12 cellular contexts compared by ENCODE assay signal in the genomic region with DNA sequence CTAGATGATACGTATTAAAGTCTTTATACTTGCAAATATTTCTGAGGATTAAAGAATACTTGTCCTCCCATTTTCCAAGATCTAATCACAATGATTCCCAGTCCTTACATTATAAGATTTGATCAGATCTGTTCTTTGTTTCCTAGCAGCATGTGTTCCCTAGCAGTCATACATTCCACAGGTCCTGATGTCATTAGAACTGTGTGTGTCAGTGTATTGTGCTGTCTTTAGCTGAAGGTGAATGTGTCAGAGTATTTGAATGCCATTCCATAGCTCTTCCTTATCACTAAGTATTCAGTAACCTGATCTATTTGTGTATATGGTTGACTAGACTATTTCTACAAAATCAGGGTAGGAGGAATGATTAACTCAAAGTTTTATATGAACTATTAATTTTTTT. TPM values are rescaled to one million over a fixed set of nuclear protein-coding genes. Genes with fewer than 3 reads are reported as not detected.
DNase-seq lines count a peak whose midpoint lies in the region; ATAC-seq and TF ChIP-seq lines count a peak whose summit lies in the region.
"Had no signal": no experiment of that assay in that cellular context is flagged by ENCODE, and none has a peak within 500 bp of the region (broad histone marks: within the 10 kb centered on the region; RNA-seq: fewer than 3 reads in every experiment).

No MANE protein-coding gene starts in this region.

- H2AFZ ChIP-seq in PC-3 (ENCODE audit: low read length), result no peak overlapping the region

- CTCF ChIA-PET in PC-3 (lab: Charles Lee), result no interaction called here

- H3K79me2 ChIP-seq in PC-3 (ENCODE audit: low read length), result no peaks in the 10 kb centered on the region

- no peaks in the 10 kb centered on the region for H3K36me3 ChIP-seq in PC-3 (ENCODE audit: low read depth, low read length)
- H3K36me3 ChIP-seq: ascending aorta had no signal

- ATAC-seq in PC-3 (peak; percentile 65), GM19035 (IDR thresholded peaks at IDR 0.05; ENCODE audit: unreplicated experiment) (no peak)
- ATAC-seq: stimulated activated naive B cell treated with anti-CD40 and anti-IgM and Interleukin-4, amounts not matched to agents 10 μg/mL and 1 μg/mL and 100 μg/mL, for 72 hours had no signal

- peaks cover 26% of the 10 kb centered on the region for H3K4me1 ChIP-seq in PC-3 (ENCODE audit: insufficient read depth, low read length)
- H3K4me1 ChIP-seq: ascending aorta had no signal

- peak overlapping the region; percentile 10 for H3K4me2 ChIP-seq in PC-3 (ENCODE audit: low read length)

- POLR2A ChIA-PET in PC-3 (lab: Charles Lee; ENCODE audit: unreplicated experiment), result interaction anchor here (0.6 kb wide), 1 partner anchor 315 kb away, joined by 3 read pairs; no protein-coding TSS in a partner anchor

- H3K9me2 ChIP-seq in PC-3 (replicated peaks; ENCODE audit: low read length), result no peaks in the 10 kb centered on the region

- H4K20me1 ChIP-seq in PC-3 (ENCODE audit: low read length), result no peaks in the 10 kb centered on the region

- 0 out of 2 replicates have a peak overlapping the region, but pooled peaks have one; percentile 4 for H3K27ac ChIP-seq in PC-3 (ENCODE audit: low read length)
- H3K27ac ChIP-seq: ascending aorta had no signal

- H3K4me3 ChIP-seq in PC-3 (ENCODE audit: low read length) (no peak overlapping the region), epithelial cell of proximal tubule (ENCODE audit: low read depth, low read length) (no peak overlapping the region), skeletal muscle cell (ENCODE audit: low read depth, low read length) (no peak overlapping the region)

- H3K9me3 ChIP-seq in PC-3 (ENCODE audit: low read length), result no peaks in the 10 kb centered on the region
- H3K9me3 ChIP-seq: ascending aorta had no signal

- peak; percentile 15 for DNase-seq in NCI-H2107 treated with DMSO at 0.1 percent for 48 hours (lab: John Stamatoyannopoulos, UW; ENCODE audit: unreplicated experiment)
- DNase-seq in NCI-H2107 (lab: John Stamatoyannopoulos, UW), result no peak
- peak; percentile 86 for DNase-seq in PC-3
- peak; percentile 10 for DNase-seq in epithelial cell of proximal tubule (ENCODE audit: low read depth)
- DNase-seq in skeletal muscle cell (ENCODE audit: low read depth), result peak; percentile 41
- DNase-seq in RPMI8226, result no peak
- DNase-seq in activated CD4-positive, alpha-beta T cell treated with anti-CD3 and anti-CD28 coated beads for 4 hours, result no peak
- DNase-seq: stimulated activated CD4-positive, alpha-beta T cell treated with anti-CD3 and anti-CD28 coated beads, Interleukin-15, amount 100 ng/mL, for 24 hours; stimulated activated naive B cell treated with anti-CD40 and anti-IgM and Interleukin-4, amounts not matched to agents 10 μg/mL and 1 μg/mL and 100 μg/mL, for 72 hours had no signal

- H3K27me3 ChIP-seq in PC-3 (ENCODE audit: low read length), result peaks cover 20% of the 10 kb centered on the region
- H3K27me3 ChIP-seq: ascending aorta had no signal

- BruUV-seq in PC-3 (replicated peaks; lab: Mats Ljungman, UMichigan), result no TSS peak

- TF ChIP-seq CTCF in PC-3 (conservative IDR thresholded peaks at IDR 0.05; ENCODE audit: low read depth, low read length), result no peak
- TF ChIP-seq CTCF in epithelial cell of proximal tubule (conservative IDR thresholded peaks at IDR 0.05; ENCODE audit: low read depth, low read length), result no peak

- intact Hi-C loops in PC-3 (cut with micrococcal nuclease), result loop anchor here (5.0 kb wide), 2 partner anchors 73 to 258 kb away; no protein-coding TSS in a partner anchor

- no peak overlapping the region for H3K9ac ChIP-seq in PC-3 (ENCODE audit: low read length)

- no peaks in the 10 kb centered on the region for H3F3A ChIP-seq in PC-3 (ENCODE audit: low read length, unreplicated experiment)

RNA-seq across cellular contexts. Expression of gene ADGRL3, which starts 4.2 kb away (rescaled TPM):
- 0.66 and 0.69 TPM in 2 replicates for total RNA-seq in PC-3 (2014; rRNA removed)
- total RNA-seq in epithelial cell of proximal tubule, result 0.12 and 0.14 TPM in 2 replicates
- total RNA-seq: T-helper 2 cell treated with Interferon-gamma antibody and Interleukin-4, amounts not matched to agents 100 ng/mL and 5 ng/mL, for 36 hours had no signal

Comparison
In these comparisons a context has a peak if more than half of its experiments do, and no peak if none do; other contexts are left out.
1. DNase-seq: peak in NCI-H2107 treated with DMSO at 0.1 percent for 48 hours (single experiment), PC-3 (single experiment), epithelial cell of proximal tubule (single experiment) and skeletal muscle cell (single experiment); none in NCI-H2107 (single experiment), RPMI8226 (single experiment) and activated CD4-positive, alpha-beta T cell treated with anti-CD3 and anti-CD28 coated beads for 4 hours (0 of 2).